ENCODE assay signal across 1 cellular context in the genomic region with DNA sequence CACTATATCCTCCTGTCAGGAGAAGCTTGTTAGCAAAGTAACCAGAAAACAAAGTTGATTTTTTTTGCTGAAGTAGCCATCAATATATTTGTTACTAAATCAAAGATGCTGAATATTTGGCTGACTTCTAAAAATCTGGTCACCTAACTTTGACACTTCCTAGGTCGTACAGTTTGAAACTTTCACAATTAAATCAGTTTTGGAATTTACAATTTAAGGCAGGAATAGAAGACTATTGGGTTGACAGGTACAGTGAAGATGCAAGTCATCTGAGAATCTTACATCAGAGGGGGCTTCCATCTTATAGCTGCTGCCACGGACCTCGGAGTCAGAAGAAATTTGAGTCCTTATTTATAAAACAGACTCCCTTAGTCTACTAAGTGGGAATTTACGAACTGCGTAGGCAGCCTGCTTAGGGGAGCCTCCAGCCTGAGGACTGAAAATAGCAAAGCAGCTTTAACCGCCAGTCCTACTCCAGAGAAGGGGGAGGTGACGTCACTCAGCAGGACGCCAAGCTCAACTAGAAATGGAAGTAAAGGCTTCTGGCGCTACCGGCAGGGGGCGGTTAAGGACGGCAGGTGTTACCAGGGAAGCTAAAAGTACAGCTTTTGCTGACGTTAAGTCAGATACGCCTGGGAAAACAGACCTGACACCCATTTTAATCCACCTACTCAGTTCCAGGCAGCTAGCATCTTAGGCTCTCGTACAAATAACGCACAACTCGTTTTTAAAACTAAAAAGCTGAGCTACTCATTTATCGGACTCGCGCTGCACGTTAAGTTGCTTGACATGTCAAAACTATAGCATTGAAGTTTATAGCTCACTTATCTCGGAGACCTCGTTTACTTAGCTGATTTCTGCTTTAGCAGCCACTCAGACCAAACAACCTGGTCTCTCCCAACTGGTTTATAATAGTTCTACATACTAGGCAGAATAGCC.
A peak's percentile ranks its signal among the peaks of the same experiment; 100 is the strongest.
TF ChIP-seq lines count a peak whose summit lies in the region.

No MANE protein-coding gene starts in this region.

TF ChIP-seq in HEK293, 187 proteins besides CTCF, POLR2A, EP300 and RAD21 (continued from another document and continues in another):
- TF ChIP-seq, protein P1, sequence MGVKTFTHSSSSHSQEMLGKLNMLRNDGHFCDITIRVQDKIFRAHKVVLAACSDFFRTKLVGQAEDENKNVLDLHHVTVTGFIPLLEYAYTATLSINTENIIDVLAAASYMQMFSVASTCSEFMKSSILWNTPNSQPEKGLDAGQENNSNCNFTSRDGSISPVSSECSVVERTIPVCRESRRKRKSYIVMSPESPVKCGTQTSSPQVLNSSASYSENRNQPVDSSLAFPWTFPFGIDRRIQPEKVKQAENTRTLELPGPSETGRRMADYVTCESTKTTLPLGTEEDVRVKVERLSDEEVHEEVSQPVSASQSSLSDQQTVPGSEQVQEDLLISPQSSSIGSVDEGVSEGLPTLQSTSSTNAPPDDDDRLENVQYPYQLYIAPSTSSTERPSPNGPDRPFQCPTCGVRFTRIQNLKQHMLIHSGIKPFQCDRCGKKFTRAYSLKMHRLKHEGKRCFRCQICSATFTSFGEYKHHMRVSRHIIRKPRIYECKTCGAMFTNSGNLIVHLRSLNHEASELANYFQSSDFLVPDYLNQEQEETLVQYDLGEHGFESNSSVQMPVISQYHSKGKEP (tag by site-specific recombination; IDR thresholded peaks at IDR 0.05) = peak; percentile 18; the same call in 1 of the 2 replicates
- no peak for TF ChIP-seq ZFP3 (tag by site-specific recombination; IDR thresholded peaks at IDR 0.05; ENCODE audit: low read depth)
- TF ChIP-seq ZNF140 (tag by site-specific recombination; IDR thresholded peaks at IDR 0.05) = no peak
- peak; percentile 24; the same call in 1 of the 2 replicates for TF ChIP-seq ZNF580 (tag by site-specific recombination; IDR thresholded peaks at IDR 0.05)
- TF ChIP-seq ZNF558 (tag by site-specific recombination; IDR thresholded peaks at IDR 0.05) = peak; percentile 49; the same call in 1 of the 2 replicates
- peak; percentile 69 for TF ChIP-seq KLF8 (tag by site-specific recombination; IDR thresholded peaks at IDR 0.05)
- TF ChIP-seq, protein P2, sequence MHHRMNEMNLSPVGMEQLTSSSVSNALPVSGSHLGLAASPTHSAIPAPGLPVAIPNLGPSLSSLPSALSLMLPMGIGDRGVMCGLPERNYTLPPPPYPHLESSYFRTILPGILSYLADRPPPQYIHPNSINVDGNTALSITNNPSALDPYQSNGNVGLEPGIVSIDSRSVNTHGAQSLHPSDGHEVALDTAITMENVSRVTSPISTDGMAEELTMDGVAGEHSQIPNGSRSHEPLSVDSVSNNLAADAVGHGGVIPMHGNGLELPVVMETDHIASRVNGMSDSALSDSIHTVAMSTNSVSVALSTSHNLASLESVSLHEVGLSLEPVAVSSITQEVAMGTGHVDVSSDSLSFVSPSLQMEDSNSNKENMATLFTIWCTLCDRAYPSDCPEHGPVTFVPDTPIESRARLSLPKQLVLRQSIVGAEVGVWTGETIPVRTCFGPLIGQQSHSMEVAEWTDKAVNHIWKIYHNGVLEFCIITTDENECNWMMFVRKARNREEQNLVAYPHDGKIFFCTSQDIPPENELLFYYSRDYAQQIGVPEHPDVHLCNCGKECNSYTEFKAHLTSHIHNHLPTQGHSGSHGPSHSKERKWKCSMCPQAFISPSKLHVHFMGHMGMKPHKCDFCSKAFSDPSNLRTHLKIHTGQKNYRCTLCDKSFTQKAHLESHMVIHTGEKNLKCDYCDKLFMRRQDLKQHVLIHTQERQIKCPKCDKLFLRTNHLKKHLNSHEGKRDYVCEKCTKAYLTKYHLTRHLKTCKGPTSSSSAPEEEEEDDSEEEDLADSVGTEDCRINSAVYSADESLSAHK (tag by site-specific recombination; IDR thresholded peaks at IDR 0.05) = peak; percentile 36; the same call in 1 of the 2 replicates
- TF ChIP-seq ZNF629 (tag by site-specific recombination; IDR thresholded peaks at IDR 0.05) = peak; percentile 95
- peak; percentile 81; the same call in 1 of the 2 replicates for TF ChIP-seq ZSCAN30 (tag by site-specific recombination; IDR thresholded peaks at IDR 0.05)
- TF ChIP-seq WT1 (tag by site-specific recombination; IDR thresholded peaks at IDR 0.05) = peak; percentile 62
- TF ChIP-seq ZNF501 (tag by site-specific recombination; IDR thresholded peaks at IDR 0.05) = 0 out of 2 replicates have a peak, but pooled peaks have one; percentile 14
- TF ChIP-seq ZNF768 (tag by site-specific recombination; IDR thresholded peaks at IDR 0.05) = peak; percentile 11; the same call in 1 of the 2 replicates
- no peak for TF ChIP-seq ZNF626 (tag by site-specific recombination; IDR thresholded peaks at IDR 0.05)
- TF ChIP-seq ZNF324 (tag by site-specific recombination; IDR thresholded peaks at IDR 0.05) = peak; percentile 54; the same call in 1 of the 2 replicates
- TF ChIP-seq ZIC2 (tag by site-specific recombination; IDR thresholded peaks at IDR 0.05) = peak; percentile 59
- TF ChIP-seq, protein P3, sequence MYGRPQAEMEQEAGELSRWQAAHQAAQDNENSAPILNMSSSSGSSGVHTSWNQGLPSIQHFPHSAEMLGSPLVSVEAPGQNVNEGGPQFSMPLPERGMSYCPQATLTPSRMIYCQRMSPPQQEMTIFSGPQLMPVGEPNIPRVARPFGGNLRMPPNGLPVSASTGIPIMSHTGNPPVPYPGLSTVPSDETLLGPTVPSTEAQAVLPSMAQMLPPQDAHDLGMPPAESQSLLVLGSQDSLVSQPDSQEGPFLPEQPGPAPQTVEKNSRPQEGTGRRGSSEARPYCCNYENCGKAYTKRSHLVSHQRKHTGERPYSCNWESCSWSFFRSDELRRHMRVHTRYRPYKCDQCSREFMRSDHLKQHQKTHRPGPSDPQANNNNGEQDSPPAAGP (tag by site-specific recombination; IDR thresholded peaks at IDR 0.05) = peak; percentile 50; the same call in 1 of the 2 replicates
- TF ChIP-seq ZEB2 (tag by site-specific recombination; IDR thresholded peaks at IDR 0.05) = peak; percentile 72
- TF ChIP-seq, protein P4, sequence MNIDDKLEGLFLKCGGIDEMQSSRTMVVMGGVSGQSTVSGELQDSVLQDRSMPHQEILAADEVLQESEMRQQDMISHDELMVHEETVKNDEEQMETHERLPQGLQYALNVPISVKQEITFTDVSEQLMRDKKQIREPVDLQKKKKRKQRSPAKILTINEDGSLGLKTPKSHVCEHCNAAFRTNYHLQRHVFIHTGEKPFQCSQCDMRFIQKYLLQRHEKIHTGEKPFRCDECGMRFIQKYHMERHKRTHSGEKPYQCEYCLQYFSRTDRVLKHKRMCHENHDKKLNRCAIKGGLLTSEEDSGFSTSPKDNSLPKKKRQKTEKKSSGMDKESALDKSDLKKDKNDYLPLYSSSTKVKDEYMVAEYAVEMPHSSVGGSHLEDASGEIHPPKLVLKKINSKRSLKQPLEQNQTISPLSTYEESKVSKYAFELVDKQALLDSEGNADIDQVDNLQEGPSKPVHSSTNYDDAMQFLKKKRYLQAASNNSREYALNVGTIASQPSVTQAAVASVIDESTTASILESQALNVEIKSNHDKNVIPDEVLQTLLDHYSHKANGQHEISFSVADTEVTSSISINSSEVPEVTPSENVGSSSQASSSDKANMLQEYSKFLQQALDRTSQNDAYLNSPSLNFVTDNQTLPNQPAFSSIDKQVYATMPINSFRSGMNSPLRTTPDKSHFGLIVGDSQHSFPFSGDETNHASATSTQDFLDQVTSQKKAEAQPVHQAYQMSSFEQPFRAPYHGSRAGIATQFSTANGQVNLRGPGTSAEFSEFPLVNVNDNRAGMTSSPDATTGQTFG (tag by site-specific recombination; IDR thresholded peaks at IDR 0.05; ENCODE audit: borderline replicate concordance) = no peak
- no peak for TF ChIP-seq HOXA7 (CRISPR knock-in tag; IDR thresholded peaks at IDR 0.05; ENCODE audit: borderline replicate concordance)
- TF ChIP-seq, protein P5, sequence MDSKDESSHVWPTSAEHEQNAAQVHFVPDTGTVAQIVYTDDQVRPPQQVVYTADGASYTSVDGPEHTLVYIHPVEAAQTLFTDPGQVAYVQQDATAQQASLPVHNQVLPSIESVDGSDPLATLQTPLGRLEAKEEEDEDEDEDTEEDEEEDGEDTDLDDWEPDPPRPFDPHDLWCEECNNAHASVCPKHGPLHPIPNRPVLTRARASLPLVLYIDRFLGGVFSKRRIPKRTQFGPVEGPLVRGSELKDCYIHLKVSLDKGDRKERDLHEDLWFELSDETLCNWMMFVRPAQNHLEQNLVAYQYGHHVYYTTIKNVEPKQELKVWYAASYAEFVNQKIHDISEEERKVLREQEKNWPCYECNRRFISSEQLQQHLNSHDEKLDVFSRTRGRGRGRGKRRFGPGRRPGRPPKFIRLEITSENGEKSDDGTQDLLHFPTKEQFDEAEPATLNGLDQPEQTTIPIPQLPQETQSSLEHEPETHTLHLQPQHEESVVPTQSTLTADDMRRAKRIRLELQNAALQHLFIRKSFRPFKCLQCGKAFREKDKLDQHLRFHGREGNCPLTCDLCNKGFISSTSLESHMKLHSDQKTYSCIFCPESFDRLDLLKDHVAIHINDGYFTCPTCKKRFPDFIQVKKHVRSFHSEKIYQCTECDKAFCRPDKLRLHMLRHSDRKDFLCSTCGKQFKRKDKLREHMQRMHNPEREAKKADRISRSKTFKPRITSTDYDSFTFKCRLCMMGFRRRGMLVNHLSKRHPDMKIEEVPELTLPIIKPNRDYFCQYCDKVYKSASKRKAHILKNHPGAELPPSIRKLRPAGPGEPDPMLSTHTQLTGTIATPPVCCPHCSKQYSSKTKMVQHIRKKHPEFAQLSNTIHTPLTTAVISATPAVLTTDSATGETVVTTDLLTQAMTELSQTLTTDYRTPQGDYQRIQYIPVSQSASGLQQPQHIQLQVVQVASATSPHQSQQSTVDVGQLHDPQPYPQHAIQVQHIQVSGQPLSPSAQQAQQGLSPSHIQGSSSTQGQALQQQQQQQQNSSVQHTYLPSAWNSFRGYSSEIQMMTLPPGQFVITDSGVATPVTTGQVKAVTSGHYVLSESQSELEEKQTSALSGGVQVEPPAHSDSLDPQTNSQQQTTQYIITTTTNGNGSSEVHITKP (tag by site-specific recombination; IDR thresholded peaks at IDR 0.05) = peak; percentile 64
- TF ChIP-seq GLIS1 (tag by site-specific recombination; IDR thresholded peaks at IDR 0.05) = peak; percentile 46; the same call in 1 of the 2 replicates
- TF ChIP-seq ZNF677 (tag by site-specific recombination; IDR thresholded peaks at IDR 0.05) = no peak
- TF ChIP-seq ZNF24 (tag by site-specific recombination; IDR thresholded peaks at IDR 0.05) = no peak
- TF ChIP-seq ZFP37 (tag by site-specific recombination; IDR thresholded peaks at IDR 0.05) = 0 out of 2 replicates have a peak, but pooled peaks have one; percentile 15
- peak; percentile 50; the same call in 1 of the 2 replicates for TF ChIP-seq ZNF76 (tag by site-specific recombination; IDR thresholded peaks at IDR 0.05; ENCODE audit: borderline replicate concordance, low read depth)
- peak; percentile 16; the same call in 1 of the 2 replicates for TF ChIP-seq ZNF610 (tag by site-specific recombination; IDR thresholded peaks at IDR 0.05; ENCODE audit: borderline replicate concordance)
- peak; percentile 61 for TF ChIP-seq PRDM1 (tag by site-specific recombination; IDR thresholded peaks at IDR 0.05)
- TF ChIP-seq, protein P6, sequence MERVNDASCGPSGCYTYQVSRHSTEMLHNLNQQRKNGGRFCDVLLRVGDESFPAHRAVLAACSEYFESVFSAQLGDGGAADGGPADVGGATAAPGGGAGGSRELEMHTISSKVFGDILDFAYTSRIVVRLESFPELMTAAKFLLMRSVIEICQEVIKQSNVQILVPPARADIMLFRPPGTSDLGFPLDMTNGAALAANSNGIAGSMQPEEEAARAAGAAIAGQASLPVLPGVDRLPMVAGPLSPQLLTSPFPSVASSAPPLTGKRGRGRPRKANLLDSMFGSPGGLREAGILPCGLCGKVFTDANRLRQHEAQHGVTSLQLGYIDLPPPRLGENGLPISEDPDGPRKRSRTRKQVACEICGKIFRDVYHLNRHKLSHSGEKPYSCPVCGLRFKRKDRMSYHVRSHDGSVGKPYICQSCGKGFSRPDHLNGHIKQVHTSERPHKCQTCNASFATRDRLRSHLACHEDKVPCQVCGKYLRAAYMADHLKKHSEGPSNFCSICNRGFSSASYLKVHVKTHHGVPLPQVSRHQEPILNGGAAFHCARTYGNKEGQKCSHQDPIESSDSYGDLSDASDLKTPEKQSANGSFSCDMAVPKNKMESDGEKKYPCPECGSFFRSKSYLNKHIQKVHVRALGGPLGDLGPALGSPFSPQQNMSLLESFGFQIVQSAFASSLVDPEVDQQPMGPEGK (tag by site-specific recombination; IDR thresholded peaks at IDR 0.05) = peak; percentile 42; the same call in 1 of the 2 replicates
- TF ChIP-seq ZNF2 (tag by site-specific recombination; IDR thresholded peaks at IDR 0.05) = peak; percentile 95
- peak; percentile 99 for TF ChIP-seq OSR2 (tag by site-specific recombination; IDR thresholded peaks at IDR 0.05)
- 0 out of 2 replicates have a peak, but pooled peaks have one; percentile 31 for TF ChIP-seq GLIS2 (tag by site-specific recombination; IDR thresholded peaks at IDR 0.05)
- TF ChIP-seq ZNF391 (tag by site-specific recombination; IDR thresholded peaks at IDR 0.05; ENCODE audit: borderline replicate concordance, low read depth) = no peak
- peak; percentile 93 for TF ChIP-seq ZBTB21 (tag by site-specific recombination; IDR thresholded peaks at IDR 0.05)
- peak; percentile 76 for TF ChIP-seq SP7 (tag by site-specific recombination; IDR thresholded peaks at IDR 0.05)
- TF ChIP-seq ZNF660 (tag by site-specific recombination; IDR thresholded peaks at IDR 0.05) = 0 out of 2 replicates have a peak, but pooled peaks have one; percentile 53
- TF ChIP-seq, protein P7, sequence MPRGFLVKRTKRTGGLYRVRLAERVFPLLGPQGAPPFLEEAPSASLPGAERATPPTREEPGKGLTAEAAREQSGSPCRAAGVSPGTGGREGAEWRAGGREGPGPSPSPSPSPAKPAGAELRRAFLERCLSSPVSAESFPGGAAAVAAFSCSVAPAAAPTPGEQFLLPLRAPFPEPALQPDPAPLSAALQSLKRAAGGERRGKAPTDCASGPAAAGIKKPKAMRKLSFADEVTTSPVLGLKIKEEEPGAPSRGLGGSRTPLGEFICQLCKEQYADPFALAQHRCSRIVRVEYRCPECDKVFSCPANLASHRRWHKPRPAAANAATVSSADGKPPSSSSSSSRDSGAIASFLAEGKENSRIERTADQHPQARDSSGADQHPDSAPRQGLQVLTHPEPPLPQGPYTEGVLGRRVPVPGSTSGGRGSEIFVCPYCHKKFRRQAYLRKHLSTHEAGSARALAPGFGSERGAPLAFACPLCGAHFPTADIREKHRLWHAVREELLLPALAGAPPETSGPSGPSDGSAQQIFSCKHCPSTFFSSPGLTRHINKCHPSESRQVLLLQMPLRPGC (tag by site-specific recombination; IDR thresholded peaks at IDR 0.05) = peak; percentile 65; the same call in 1 of the 2 replicates
- TF ChIP-seq ZNF184 (tag by site-specific recombination; IDR thresholded peaks at IDR 0.05) = 0 out of 2 replicates have a peak, but pooled peaks have one; percentile 6
- TF ChIP-seq ZNF571 (tag by site-specific recombination; IDR thresholded peaks at IDR 0.05) = no peak
- TF ChIP-seq ZNF335 (tag by site-specific recombination; conservative IDR thresholded peaks at IDR 0.05) = peak; percentile 74
- peak; percentile 60; the same call in 1 of the 2 replicates for TF ChIP-seq ZXDB (tag by site-specific recombination; IDR thresholded peaks at IDR 0.05)
